ENCODE assay signal across 18 cellular contexts in the genomic region with DNA sequence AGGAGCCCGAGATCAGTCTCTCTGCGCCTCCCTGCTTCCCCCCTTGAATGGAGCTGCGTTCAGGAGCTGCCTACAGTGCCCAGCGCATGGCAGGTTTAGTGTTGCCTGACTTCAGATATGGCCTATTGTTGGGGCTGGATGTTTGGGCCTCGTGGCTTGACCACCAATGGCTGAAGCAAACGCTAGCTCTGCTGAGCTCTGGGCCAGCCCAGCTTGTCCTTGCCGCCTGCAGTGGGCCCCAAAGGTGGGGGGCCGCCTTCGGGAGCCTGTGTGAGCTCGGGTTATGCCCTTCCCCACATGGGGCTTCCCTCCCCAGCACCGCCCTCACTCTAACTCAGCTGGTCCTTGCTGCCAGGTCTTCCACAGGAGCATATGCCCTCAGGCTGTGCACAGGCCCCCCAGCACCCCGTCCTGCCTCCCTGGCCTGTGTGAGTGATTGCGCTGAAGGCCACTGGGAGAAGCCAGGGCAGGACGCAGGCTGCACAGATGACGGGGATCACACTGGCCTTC. TPM values are rescaled to one million over a fixed set of nuclear protein-coding genes. Genes with fewer than 3 reads are reported as not detected.
DNase-seq lines count a peak whose midpoint lies in the region; ATAC-seq, FAIRE-seq and TF ChIP-seq lines count a peak whose summit lies in the region.
"Had no signal": no experiment of that assay in that cellular context is flagged by ENCODE, and none has a peak within 500 bp of the region (broad histone marks: within the 10 kb centered on the region; RNA-seq: fewer than 3 reads in every experiment).

No MANE protein-coding gene starts in this region.

- no peak overlapping the region for H3K9ac ChIP-seq in kidney (ENCODE audit: low read length in 2 of 2)

- H3K4me1 ChIP-seq in kidney (ENCODE audit: control insufficient read depth in 1 of 2, insufficient read depth in 1 of 2, low read depth in 1 of 2, low read length in 2 of 2) (peaks cover 0 to 25% of the 10 kb centered on the region in 2 donors), tibial artery (peaks cover 5 to 43% (median 34%) of the 10 kb centered on the region in 4 donors)

- no peak for ATAC-seq in activated naive CD8-positive, alpha-beta T cell treated with anti-CD3 and anti-CD28 coated beads, Interleukin-2, amount 50 U/mL, for 24 hours
- ATAC-seq in stimulated activated memory B cell treated with anti-CD40 and anti-IgM and Interleukin-4, amounts not matched to agents 10 μg/mL and 1 μg/mL and 100 μg/mL, for 72 hours: no peak
- no peak for ATAC-seq in HG02840 (IDR thresholded peaks at IDR 0.05; ENCODE audit: low FRiP score, unreplicated experiment)
- ATAC-seq: A549; naive thymus-derived CD8-positive, alpha-beta T cell had no signal

- H3K36me3 ChIP-seq in kidney (ENCODE audit: control insufficient read depth in 1 of 2, insufficient read depth in 2 of 2, low read length in 2 of 2) (no peaks in the 10 kb centered on the region), tibial artery (peaks cover 0 to 21% (median 14%) of the 10 kb centered on the region in 3 donors)

- no peak for FAIRE-seq in kidney (lab: Jason Lieb, UNC)
- FAIRE-seq: A549, colon, small intestine had no signal

- H3K36me3 Mint-ChIP-seq in activated naive CD8-positive, alpha-beta T cell: no peaks in the 10 kb centered on the region
- H3K36me3 Mint-ChIP-seq in activated naive CD8-positive, alpha-beta T cell treated with anti-CD3 and anti-CD28 coated beads, Interleukin-2, amount 50 U/mL, for 24 hours (ENCODE audit: low read depth): peaks cover 4% of the 10 kb centered on the region
- no peaks in the 10 kb centered on the region for H3K36me3 Mint-ChIP-seq in stimulated activated memory B cell treated with anti-CD40 and anti-IgM and Interleukin-4, amounts not matched to agents 10 μg/mL and 1 μg/mL and 100 μg/mL, for 72 hours

- H3K4me1 Mint-ChIP-seq in activated naive CD8-positive, alpha-beta T cell (ENCODE audit: low read depth): peaks cover 9% of the 10 kb centered on the region
- H3K4me1 Mint-ChIP-seq in activated naive CD8-positive, alpha-beta T cell treated with anti-CD3 and anti-CD28 coated beads, Interleukin-2, amount 50 U/mL, for 24 hours: peaks cover 13% of the 10 kb centered on the region
- peaks cover 59% of the 10 kb centered on the region for H3K4me1 Mint-ChIP-seq in stimulated activated memory B cell treated with anti-CD40 and anti-IgM and Interleukin-4, amounts not matched to agents 10 μg/mL and 1 μg/mL and 100 μg/mL, for 72 hours

- TF ChIP-seq CTCF in kidney (IDR thresholded peaks at IDR 0.05; ENCODE audit: borderline replicate concordance, extremely low read depth, insufficient read depth) (no peak), tibial artery (IDR thresholded peaks at IDR 0.05) (no peak)

- no peak overlapping the region for H3K4me3 ChIP-seq in kidney (ENCODE audit: low read length in 2 of 2)
- H3K4me3 ChIP-seq in tibial artery: no peak overlapping the region

- DNase-seq in activated naive CD8-positive, alpha-beta T cell treated with anti-CD3 and anti-CD28 coated beads, Interleukin-2, amount 50 U/mL, for 24 hours: no peak
- DNase-seq in kidney: no peak
- DNase-seq in tibial artery: no peak
- no peak for DNase-seq in inferior parietal cortex (ENCODE audit: extremely low spot score)
- DNase-seq: activated CD8-positive, alpha-beta memory T cell treated with anti-CD3 and anti-CD28 coated beads for 24 hours; activated naive CD4-positive, alpha-beta T cell; islet precursor cell; Peyer's patch; T-helper 9 cell had no signal

- no peaks in the 10 kb centered on the region for H3K9me3 ChIP-seq in kidney (ENCODE audit: control insufficient read depth in 1 of 2, low read length in 2 of 2)
- no peaks in the 10 kb centered on the region for H3K9me3 ChIP-seq in tibial artery
- H3K9me3 ChIP-seq: A549, Peyer's patch, upper lobe of left lung had no signal

- no peaks in the 10 kb centered on the region for H3K9me3 Mint-ChIP-seq in activated naive CD8-positive, alpha-beta T cell (ENCODE audit: low read depth)
- H3K9me3 Mint-ChIP-seq in activated naive CD8-positive, alpha-beta T cell treated with anti-CD3 and anti-CD28 coated beads, Interleukin-2, amount 50 U/mL, for 24 hours: no peaks in the 10 kb centered on the region
- H3K9me3 Mint-ChIP-seq in stimulated activated memory B cell treated with anti-CD40 and anti-IgM and Interleukin-4, amounts not matched to agents 10 μg/mL and 1 μg/mL and 100 μg/mL, for 72 hours: no peaks in the 10 kb centered on the region

- H3K4me3 Mint-ChIP-seq in activated naive CD8-positive, alpha-beta T cell: peak overlapping the region; percentile 13
- H3K4me3 Mint-ChIP-seq in activated naive CD8-positive, alpha-beta T cell treated with anti-CD3 and anti-CD28 coated beads, Interleukin-2, amount 50 U/mL, for 24 hours: no peak overlapping the region
- H3K4me3 Mint-ChIP-seq in stimulated activated memory B cell treated with anti-CD40 and anti-IgM and Interleukin-4, amounts not matched to agents 10 μg/mL and 1 μg/mL and 100 μg/mL, for 72 hours: no peak overlapping the region

- no peak overlapping the region for H3K27ac Mint-ChIP-seq in activated naive CD8-positive, alpha-beta T cell
- no peak overlapping the region for H3K27ac Mint-ChIP-seq in activated naive CD8-positive, alpha-beta T cell treated with anti-CD3 and anti-CD28 coated beads, Interleukin-2, amount 50 U/mL, for 24 hours
- H3K27ac Mint-ChIP-seq in stimulated activated memory B cell treated with anti-CD40 and anti-IgM and Interleukin-4, amounts not matched to agents 10 μg/mL and 1 μg/mL and 100 μg/mL, for 72 hours: no peak overlapping the region

- intact Hi-C loops in kidney (cut with DNase I) (no loop called here), tibial artery (cut with DNase I; ENCODE audit: low total_unique reads) (loop anchor here (10.0 kb wide), 1 partner anchor 53 kb away; no protein-coding TSS in a partner anchor)

- H3K27me3 ChIP-seq in tibial artery: no peaks in the 10 kb centered on the region
- H3K27me3 ChIP-seq: Peyer's patch, upper lobe of left lung had no signal

- no peaks in the 10 kb centered on the region for H3K27me3 Mint-ChIP-seq in activated naive CD8-positive, alpha-beta T cell
- H3K27me3 Mint-ChIP-seq in activated naive CD8-positive, alpha-beta T cell treated with anti-CD3 and anti-CD28 coated beads, Interleukin-2, amount 50 U/mL, for 24 hours: peaks cover 3% of the 10 kb centered on the region
- H3K27me3 Mint-ChIP-seq in stimulated activated memory B cell treated with anti-CD40 and anti-IgM and Interleukin-4, amounts not matched to agents 10 μg/mL and 1 μg/mL and 100 μg/mL, for 72 hours: no peaks in the 10 kb centered on the region

- H3K27ac ChIP-seq in angular gyrus (ENCODE audit: low read depth, low read length) (peak overlapping the region; percentile 93), kidney (ENCODE audit: low read depth in 2 of 2, low read length in 2 of 2) (peak overlapping the region; percentile 52 to 67), tibial artery (peak overlapping the region; percentile 97)

RNA-seq across cellular contexts. Expression of a gene that starts 2.0 kb away (rescaled TPM):
- 44.2 TPM for total RNA-seq in kidney
- polyA plus RNA-seq in kidney (ENCODE audit: insufficient read depth, low read depth, low replicate concordance): 183 TPM

RNA-seq across cellular contexts. Expression of a gene that starts 3.5 kb away (rescaled TPM):
- 36.9 TPM for total RNA-seq in kidney
- 265 TPM for polyA plus RNA-seq in kidney (ENCODE audit: insufficient read depth, low read depth, low replicate concordance)

RNA-seq across cellular contexts. Expression of a gene that starts 7.3 kb away (rescaled TPM):
- total RNA-seq in kidney: 0.69 TPM
- 1.8 TPM for polyA plus RNA-seq in kidney (ENCODE audit: insufficient read depth, low read depth, low replicate concordance)

RNA-seq across cellular contexts. Expression of a gene that starts 11.1 kb away (rescaled TPM):
- 51.6 TPM for total RNA-seq in kidney
- polyA plus RNA-seq in kidney (ENCODE audit: insufficient read depth, low read depth, low replicate concordance): 10.6 TPM

RNA-seq across cellular contexts. Expression of a gene that starts 29.8 kb away (rescaled TPM):
- total RNA-seq in kidney: 117 TPM
- polyA plus RNA-seq in kidney (ENCODE audit: insufficient read depth, low read depth, low replicate concordance): 90.5 TPM
